In genomic region chr4:33649015-33649414, GRCh38 we compare ENCODE assay signal across 10 cellular contexts.
DNase-seq lines count a peak whose midpoint lies in the region; ATAC-seq and TF ChIP-seq lines count a peak whose summit lies in the region.
"Had no signal": no experiment of that assay in that cellular context is flagged by ENCODE, and none has a peak within 500 bp of the region (broad histone marks: within the 10 kb centered on the region; RNA-seq: fewer than 3 reads in every experiment).

No MANE protein-coding gene starts in this region.

- TF ChIP-seq CTCF in AG04449 (IDR thresholded peaks at IDR 0.05; ENCODE audit: insufficient read depth, low read length, missing control alignments) (peak; percentile 69), HFF-Myc (IDR thresholded peaks at IDR 0.05; ENCODE audit: low read depth, low read length, missing control alignments) (peak; percentile 72), WI38 (IDR thresholded peaks at IDR 0.05; ENCODE audit: low read depth, low read length) (peak; percentile 47; the same call in 1 of the 2 replicates)

- H3K4me3 ChIP-seq in AG04449 (ENCODE audit: low read depth, low read length): no peak overlapping the region
- H3K4me3 ChIP-seq in HFF-Myc (replicated peaks; ENCODE audit: low read depth, low read length): no peak overlapping the region
- no peak overlapping the region for H3K4me3 ChIP-seq in WI38 (ENCODE audit: low read depth, low read length)

- POLR2A ChIA-PET in AG04449 (lab: Yijun Ruan, JAX): no interaction called here

- peak; percentile 10 for DNase-seq in AG04449 (ENCODE audit: low read depth, low spot score)
- DNase-seq in HFF-Myc (ENCODE audit: extremely low read depth, low read depth): peak; percentile 17
- DNase-seq in iPS-NIHi7 (ENCODE audit: extremely low spot score): peak; percentile 6
- no peak for DNase-seq in COLO668 (lab: John Stamatoyannopoulos, UW; ENCODE audit: unreplicated experiment)
- no peak for DNase-seq in T-helper 2 cell
- DNase-seq in NCI-H510A (lab: John Stamatoyannopoulos, UW): no peak
- DNase-seq: activated T-cell treated with anti-CD3 and anti-CD28 coated beads, Interleukin-2, amount 50 U/mL, for 24 hours; NCI-H187 had no signal

- ATAC-seq in GM21723 (IDR thresholded peaks at IDR 0.05; ENCODE audit: unreplicated experiment): no peak

- CTCF ChIA-PET in AG04449 (lab: Yijun Ruan, JAX): interaction anchor here (0.6 to 3.5 kb wide), 10 partner anchors 9 to 1072 kb away, joined by 3 to 19 read pairs (median 4); no protein-coding TSS in a partner anchor

Comparison
In these comparisons a context has a peak if more than half of its experiments do, and no peak if none do; other contexts are left out.
1. DNase-seq: peak in AG04449 (single experiment), HFF-Myc (single experiment) and iPS-NIHi7 (single experiment); none in COLO668 (single experiment), T-helper 2 cell (0 of 5) and NCI-H510A (single experiment).
2. Peak in every context shown above with its lines, with median percentiles within 50 percentile points of each other: CTCF ChIP-seq.